In genomic region chr5:147515269-147515668, GRCh38 we compare ENCODE assay signal across 30 cellular contexts. TPM values are rescaled to one million over a fixed set of nuclear protein-coding genes. Genes with fewer than 3 reads are reported as not detected.
DNase-seq lines count a peak whose midpoint lies in the region; ATAC-seq, FAIRE-seq and TF ChIP-seq lines count a peak whose summit lies in the region.
"Had no signal": no experiment of that assay in that cellular context is flagged by ENCODE, and none has a peak within 500 bp of the region (broad histone marks: within the 10 kb centered on the region; RNA-seq: fewer than 3 reads in every experiment).

No MANE protein-coding gene starts in this region.

- no peaks in the 10 kb centered on the region for H3K9me3 Mint-ChIP-seq in GM23338
- H3K9me3 Mint-ChIP-seq in neural progenitor cell = no peaks in the 10 kb centered on the region
- H3K9me3 Mint-ChIP-seq in Calu3 (ENCODE audit: low read depth, unreplicated experiment) = no peaks in the 10 kb centered on the region
- H3K9me3 Mint-ChIP-seq: CD4-positive, alpha-beta T cell; T-cell had no signal

- H3K36me3 ChIP-seq in GM23338 (ENCODE audit: insufficient read depth) = no peaks in the 10 kb centered on the region
- H3K36me3 ChIP-seq in neural progenitor cell = no peaks in the 10 kb centered on the region
- H3K36me3 ChIP-seq in hepatocyte (replicated peaks; ENCODE audit: insufficient read depth, low read depth) = no peaks in the 10 kb centered on the region
- H3K36me3 ChIP-seq: BLaER1 treated with 17β-estradiol and CSF1 and Interleukin-3, amounts not matched to agents 10 nM and 100 nM; MG63; SJCRH30 had no signal

- no peak for TF ChIP-seq EP300 in A549 (IDR thresholded peaks at IDR 0.05)

- H3K4me1 Mint-ChIP-seq in GM23338 (peaks cover 27% of the 10 kb centered on the region), neural progenitor cell (peaks cover 35% of the 10 kb centered on the region), Calu3 (ENCODE audit: low read depth, unreplicated experiment) (peaks cover 11% of the 10 kb centered on the region)

- TF ChIP-seq RAD21 in A549 (conservative IDR thresholded peaks at IDR 0.05 in 1 of 2, IDR thresholded peaks at IDR 0.05 in 1 of 2) = no peak

- H4K20me1 ChIP-seq in GM23338 (replicated peaks; ENCODE audit: insufficient read depth) (no peaks in the 10 kb centered on the region), neural progenitor cell (ENCODE audit: low read depth) (no peaks in the 10 kb centered on the region), hepatocyte (ENCODE audit: insufficient read depth, poor library complexity, severe bottlenecking) (no peaks in the 10 kb centered on the region)
- H4K20me1 ChIP-seq: BLaER1 treated with 17β-estradiol and CSF1 and Interleukin-3, amounts not matched to agents 10 nM and 100 nM had no signal

- H3K27ac ChIP-seq in A549 (no peak overlapping the region), GM23338 (ENCODE audit: low read depth) (no peak overlapping the region), neural progenitor cell (peak overlapping the region; percentile 4), hepatocyte (no peak overlapping the region)
- H3K27ac ChIP-seq: BLaER1 treated with 17β-estradiol and CSF1 and Interleukin-3, amounts not matched to agents 10 nM and 100 nM; SJCRH30 had no signal

- FAIRE-seq in A549 (lab: Jason Lieb, UNC) = no peak
- FAIRE-seq: A204.1, GM12878, GM19239 had no signal

- H3K9me3 ChIP-seq in A549 (no peaks in the 10 kb centered on the region), neural progenitor cell (ENCODE audit: low read depth) (no peaks in the 10 kb centered on the region), hepatocyte (ENCODE audit: low read depth) (no peaks in the 10 kb centered on the region)
- H3K9me3 ChIP-seq: BLaER1 treated with 17β-estradiol and CSF1 and Interleukin-3, amounts not matched to agents 10 nM and 100 nM; MG63 had no signal

- H3K4me3 Mint-ChIP-seq in GM23338 (no peak overlapping the region), neural progenitor cell (no peak overlapping the region), Calu3 (ENCODE audit: low read depth, unreplicated experiment) (no peak overlapping the region)
- H3K4me3 Mint-ChIP-seq: CD4-positive, alpha-beta T cell; T-cell had no signal

- POLR2A ChIA-PET in A549 (lab: Yijun Ruan, JAX) = no interaction called here

- BruUV-seq in Calu3 (replicated peaks; lab: Mats Ljungman, UMichigan) = no TSS peak

- H3K27me3 ChIP-seq in GM23338 (ENCODE audit: insufficient read depth) (peaks cover 12% of the 10 kb centered on the region), neural progenitor cell (peaks cover 5% of the 10 kb centered on the region), hepatocyte (peaks cover 22% of the 10 kb centered on the region)
- H3K27me3 ChIP-seq: MG63 had no signal

- no peak for TF ChIP-seq POLR2A in A549 (IDR thresholded peaks at IDR 0.05; ENCODE audit: low read length)

- H3K79me2 ChIP-seq in GM23338 (replicated peaks; ENCODE audit: insufficient read depth) = no peaks in the 10 kb centered on the region
- H3K79me2 ChIP-seq in neural progenitor cell (ENCODE audit: low read depth) = peaks cover 6% of the 10 kb centered on the region
- H3K79me2 ChIP-seq in hepatocyte = no peaks in the 10 kb centered on the region

- peaks cover 7% of the 10 kb centered on the region for H3K27me3 Mint-ChIP-seq in GM23338 (ENCODE audit: insufficient read depth, low read depth, poor library complexity)
- H3K27me3 Mint-ChIP-seq in neural progenitor cell (ENCODE audit: insufficient read depth, low read depth) = peaks cover 2% of the 10 kb centered on the region
- no peaks in the 10 kb centered on the region for H3K27me3 Mint-ChIP-seq in Calu3 (ENCODE audit: unreplicated experiment)

- no peak overlapping the region for H3K9ac ChIP-seq in neural progenitor cell
- H3K9ac ChIP-seq: BLaER1 treated with 17β-estradiol and CSF1 and Interleukin-3, amounts not matched to agents 10 nM and 100 nM had no signal

- H3F3A ChIP-seq in GM23338 (replicated peaks; ENCODE audit: low read depth) (peaks cover 6% of the 10 kb centered on the region; the same call in 1 of the 2 replicates), neural progenitor cell (ENCODE audit: low read depth) (peaks cover 46% of the 10 kb centered on the region)

- no peak overlapping the region for H3K4me2 ChIP-seq in A549
- no peak overlapping the region for H3K4me2 ChIP-seq in GM23338
- peak overlapping the region; percentile 46 for H3K4me2 ChIP-seq in neural progenitor cell
- no peak overlapping the region for H3K4me2 ChIP-seq in hepatocyte
- H3K4me2 ChIP-seq: BLaER1 treated with 17β-estradiol and CSF1 and Interleukin-3, amounts not matched to agents 10 nM and 100 nM had no signal

- H2AFZ ChIP-seq in GM23338 (no peak overlapping the region), neural progenitor cell (replicated peaks) (no peak overlapping the region), hepatocyte (no peak overlapping the region)

- H3K36me3 Mint-ChIP-seq in GM23338 (ENCODE audit: low read depth) = no peaks in the 10 kb centered on the region; the same call in 2 of the 3 replicates
- no peaks in the 10 kb centered on the region for H3K36me3 Mint-ChIP-seq in neural progenitor cell
- peaks cover 4% of the 10 kb centered on the region for H3K36me3 Mint-ChIP-seq in Calu3 (ENCODE audit: insufficient read depth, unreplicated experiment)
- H3K36me3 Mint-ChIP-seq: T-cell had no signal

- ATAC-seq in A549 = no peak
- no peak for ATAC-seq in GM23338
- ATAC-seq: GM12878, PC-3, Right ventricle myocardium inferior, T-cell had no signal

- H3K27ac Mint-ChIP-seq in GM23338 (no peak overlapping the region), neural progenitor cell (no peak overlapping the region), Calu3 (ENCODE audit: unreplicated experiment) (no peak overlapping the region)
- H3K27ac Mint-ChIP-seq: CD4-positive, alpha-beta T cell; T-cell had no signal

- TF ChIP-seq CTCF in A549 (IDR thresholded peaks at IDR 0.05) = no peak
- no peak for TF ChIP-seq CTCF in GM23338 (conservative IDR thresholded peaks at IDR 0.05; ENCODE audit: low read depth in 2 of 2)
- no peak for TF ChIP-seq CTCF in neural progenitor cell (IDR thresholded peaks at IDR 0.05)
- TF ChIP-seq CTCF in hepatocyte (IDR thresholded peaks at IDR 0.05; ENCODE audit: poor library complexity) = no peak
- no peak for TF ChIP-seq CTCF in Calu3 (IDR thresholded peaks at IDR 0.05; ENCODE audit: unreplicated experiment)

- intact Hi-C loops in Calu3 (cut with micrococcal nuclease; ENCODE audit: unreplicated experiment) = no loop called here

- 47% methylated on average over 7 of the region's 7 CpGs for WGBS in A549 (ENCODE audit: missing lambda C conversion rate)
- 83% methylated on average over 7 of the region's 7 CpGs for whole genome bisulfite sequencing in hepatocyte (ENCODE audit: low lambda C conversion rate, missing lambda C conversion rate)

- H3K4me3 ChIP-seq in A549 (no peak overlapping the region), GM23338 (no peak overlapping the region), neural progenitor cell (no peak overlapping the region), hepatocyte (no peak overlapping the region)
- H3K4me3 ChIP-seq: BLaER1 treated with 17β-estradiol and CSF1 and Interleukin-3, amounts not matched to agents 10 nM and 100 nM; GM12878; MG63; SJCRH30 had no signal

- CTCF ChIA-PET in A549 (lab: Yijun Ruan, JAX) = interaction anchor here (1.7 kb wide), 1 partner anchor 62 kb away, joined by 4 read pairs; no protein-coding TSS in a partner anchor
- CTCF ChIA-PET in Calu3 (lab: Charles Lee) = no interaction called here

- DNase-seq in A549 (ENCODE audit: low read depth in 1 of 2, low spot score in 1 of 2) (no peak), GM23338 (ENCODE audit: low spot score) (no peak), NCI-H524 treated with DMSO at 0.1 percent for 48 hours (lab: John Stamatoyannopoulos, UW) (peak; percentile 73), neural progenitor cell (ENCODE audit: low spot score) (peak; percentile 52), hepatocyte (ENCODE audit: low spot score) (no peak), Calu3 (no peak), dedifferentiated amniotic fluid mesenchymal stem cell (ENCODE audit: extremely low spot score) (no peak)
- DNase-seq: AML-193; CD4-positive, alpha-beta T cell; DMS 273 treated with DMSO at 0.1 percent for 48 hours; DMS79; EL; GDM1; H7; KBM-7; MG63; NCI-H1105 treated with DMSO at 0.1 percent for 48 hours; NCI-H146; NCI-H1930; NCI-H446 treated with DMSO at 0.1 percent for 48 hours; NCI-H69; NK-92 treated with Interleukin-12 subunit alpha and Interleukin-12 subunit beta, amount 100 ng/mL, for 24 hours; PC-3; SJCRH30; T-cell had no signal

- H3K4me1 ChIP-seq in A549 (no peaks in the 10 kb centered on the region), GM23338 (ENCODE audit: insufficient read depth) (peaks cover 28% of the 10 kb centered on the region), neural progenitor cell (peaks cover 38% of the 10 kb centered on the region), hepatocyte (ENCODE audit: insufficient read depth) (peaks cover 1% of the 10 kb centered on the region)

- H3K9me2 ChIP-seq in GM23338 (ENCODE audit: insufficient read depth) = no peaks in the 10 kb centered on the region
- H3K9me2 ChIP-seq in hepatocyte (replicated peaks; ENCODE audit: insufficient read depth) = no peaks in the 10 kb centered on the region

TF ChIP-seq in A549, 52 proteins besides CTCF, POLR2A, EP300 and RAD21 (continues in another document):
- TF ChIP-seq RARB (CRISPR knock-in tag; IDR thresholded peaks at IDR 0.05) = no peak

TF ChIP-seq in GM23338, 12 proteins besides CTCF, POLR2A, EP300 and RAD21 (continues in another document):
- no peak for TF ChIP-seq CREB1 (CRISPR knock-in tag; IDR thresholded peaks at IDR 0.05; ENCODE audit: low read depth)

RNA-seq across cellular contexts. Expression of gene DPYSL3, which starts 5.4 kb away (rescaled TPM):
- polyA plus RNA-seq in A549 (2011; rRNA removed) (22.3 and 23.7 TPM in 2 replicates), A549 (2017; fragmentation: RNase III; extraction: RNeasy Plus Mini Kit Qiagen cat#74134 plus additional on column Dnase treatment) (16.5 to 20.7 TPM (median 19.3 TPM) in 3 replicates), GM23338 (2016; fragmentation: Nextera tagmentation; extraction: Ambion mirVana) (97.6 and 102 TPM in 2 replicates), hepatocyte (24.9 and 35.7 TPM in 2 replicates)
- polyA plus RNA-seq in A549 (2012; cell fraction: cytosol; rRNA removed) = 22.8 and 25.1 TPM in 2 replicates
- polyA plus RNA-seq in A549 (2012; cell fraction: nucleus; rRNA removed) = 37.6 and 45.9 TPM in 2 replicates
- 24.3 and 25.6 TPM in 2 replicates for polyA minus RNA-seq in A549 (2011; rRNA and poly(A)+ RNA removed)
- total RNA-seq in GM23338 (2014; rRNA removed; shearing (Covaris generic)) = 440 and 455 TPM in 2 replicates
- total RNA-seq in neural progenitor cell (ENCODE audit: low replicate concordance) (414 and 462 TPM in 2 replicates), hepatocyte (70.4 and 78.0 TPM in 2 replicates), Calu3 (2022) (21.4 and 26.6 TPM in 2 replicates)
- total RNA-seq: CD4-positive, alpha-beta T cell had no signal

Comparison
In these comparisons a context has a peak if more than half of its experiments do, and no peak if none do; other contexts are left out.
1. DNase-seq: peak in NCI-H524 treated with DMSO at 0.1 percent for 48 hours (single experiment) and neural progenitor cell (single experiment); none in A549 (0 of 2), GM23338 (single experiment), hepatocyte (single experiment), Calu3 (single experiment) and dedifferentiated amniotic fluid mesenchymal stem cell (single experiment).